Comparison of ENCODE assay signal across 12 cellular contexts in genomic region chr12:14767617-14768016, GRCh38. TPM values are rescaled to one million over a fixed set of nuclear protein-coding genes. Genes with fewer than 3 reads are reported as not detected.
A peak's percentile ranks its signal among the peaks of the same experiment; 100 is the strongest.
DNase-seq lines count a peak whose midpoint lies in the region; ATAC-seq and TF ChIP-seq lines count a peak whose summit lies in the region.
"Had no signal": no experiment of that assay in that cellular context is flagged by ENCODE, and none has a peak within 500 bp of the region (broad histone marks: within the 10 kb centered on the region; RNA-seq: fewer than 3 reads in every experiment).

No MANE protein-coding gene starts in this region.

- no peaks in the 10 kb centered on the region for H3K27me3 ChIP-seq in CD8-positive, alpha-beta T cell (ENCODE audit: insufficient read depth, low read length)
- H3K27me3 ChIP-seq in HUES48 (ENCODE audit: control insufficient read depth, insufficient read depth, low read length) (no peaks in the 10 kb centered on the region), adipocyte (replicated peaks; ENCODE audit: control insufficient read depth, insufficient read depth, low read length) (no peaks in the 10 kb centered on the region)
- H3K27me3 ChIP-seq: suprapubic skin had no signal

- ATAC-seq in CD8-positive, alpha-beta T cell = no peak
- ATAC-seq in natural killer cell (no peak), HG02642 (IDR thresholded peaks at IDR 0.05; ENCODE audit: poor library complexity, unreplicated experiment) (no peak)
- ATAC-seq: Right ventricle myocardium inferior had no signal

- TF ChIP-seq CTCF in CD8-positive, alpha-beta T cell (IDR thresholded peaks at IDR 0.05) = no peak
- TF ChIP-seq CTCF in natural killer cell (IDR thresholded peaks at IDR 0.05) = no peak

- H3K4me1 Mint-ChIP-seq in CD8-positive, alpha-beta T cell (ENCODE audit: low read depth) = peaks cover 48% of the 10 kb centered on the region
- H3K4me1 Mint-ChIP-seq in natural killer cell = peaks cover 58 to 63% of the 10 kb centered on the region in 2 donors

- intact Hi-C loops in CD8-positive, alpha-beta T cell (cut with DNase I, micrococcal nuclease) = loop anchor here in 1 of 2 experiments (5.0 kb wide), 2 partner anchors 45 to 510 kb away; no protein-coding TSS in a partner anchor
- intact Hi-C loops in natural killer cell (cut with micrococcal nuclease) = no loop called here

- H3K36me3 ChIP-seq in CD8-positive, alpha-beta T cell (ENCODE audit: insufficient read depth, low read length) = no peaks in the 10 kb centered on the region
- H3K36me3 ChIP-seq in HUES48 (ENCODE audit: control insufficient read depth, insufficient read depth, low read length) (peaks cover 8% of the 10 kb centered on the region; the same call in 1 of the 2 replicates), adipocyte (ENCODE audit: control insufficient read depth, insufficient read depth, low read length, severe bottlenecking) (peaks cover 6% of the 10 kb centered on the region)
- H3K36me3 ChIP-seq: suprapubic skin had no signal

- CTCF ChIA-PET in CD8-positive, alpha-beta T cell (lab: Charles Lee) = no interaction called here

- POLR2A ChIA-PET in CD8-positive, alpha-beta T cell (lab: Charles Lee) = no interaction called here

- H3K4me1 ChIP-seq in CD8-positive, alpha-beta T cell (ENCODE audit: insufficient read depth, low read length) = peaks cover 20% of the 10 kb centered on the region
- H3K4me1 ChIP-seq in HUES48 (ENCODE audit: control insufficient read depth, insufficient read depth, low read length) (peaks cover 7% of the 10 kb centered on the region), adipocyte (ENCODE audit: control insufficient read depth, insufficient read depth, low read length) (peaks cover 19% of the 10 kb centered on the region)

- H3K4me3 Mint-ChIP-seq in CD8-positive, alpha-beta T cell = peak overlapping the region; percentile 99
- peak overlapping the region; percentile 1 for H3K4me3 Mint-ChIP-seq in natural killer cell

- H3K27me3 Mint-ChIP-seq in CD8-positive, alpha-beta T cell (ENCODE audit: low read depth) = no peaks in the 10 kb centered on the region
- no peaks in the 10 kb centered on the region for H3K27me3 Mint-ChIP-seq in natural killer cell (ENCODE audit: low read depth in 2 of 2)

- peaks cover 20% of the 10 kb centered on the region for H3K9me3 Mint-ChIP-seq in CD8-positive, alpha-beta T cell
- H3K9me3 Mint-ChIP-seq in natural killer cell = no peaks in the 10 kb centered on the region

- no peak for DNase-seq in CD8-positive, alpha-beta T cell
- no peak for DNase-seq in adipocyte (ENCODE audit: low read depth)
- DNase-seq in natural killer cell = no peak
- DNase-seq in A172 (ENCODE audit: low spot score) = no peak
- no peak for DNase-seq in NOMO-1 treated with dmso at 0.1 percent for 144 hours (lab: John Stamatoyannopoulos, UW; ENCODE audit: unreplicated experiment)
- DNase-seq in occipital lobe (lab: John Stamatoyannopoulos, UW) = no peak
- DNase-seq: NCI-H146, NCI-H526 treated with DMSO at 0.1 percent for 48 hours had no signal

- no peak overlapping the region for H3K4me3 ChIP-seq in CD8-positive, alpha-beta T cell (ENCODE audit: low read depth, low read length)
- H3K4me3 ChIP-seq in HUES48 (ENCODE audit: low read depth, low read length) (peak overlapping the region; percentile 84; the same call in 1 of the 2 replicates), adipocyte (ENCODE audit: low read length) (peak overlapping the region; percentile 96)
- H3K4me3 ChIP-seq: suprapubic skin had no signal

- H3K9ac ChIP-seq in HUES48 (ENCODE audit: low read depth, low read length) = no peak overlapping the region
- H3K9ac ChIP-seq in adipocyte (ENCODE audit: low read length) = no peak overlapping the region

- H3K9me3 ChIP-seq in CD8-positive, alpha-beta T cell (ENCODE audit: low read length) = no peaks in the 10 kb centered on the region
- H3K9me3 ChIP-seq in HUES48 (ENCODE audit: control insufficient read depth, insufficient read depth, low read length) (peaks cover 4% of the 10 kb centered on the region; the same call in 1 of the 2 replicates), adipocyte (ENCODE audit: control insufficient read depth, low read length) (no peaks in the 10 kb centered on the region)
- H3K9me3 ChIP-seq: suprapubic skin had no signal

- H3K27ac Mint-ChIP-seq in CD8-positive, alpha-beta T cell = no peak overlapping the region
- peak overlapping the region; percentile 99 for H3K27ac Mint-ChIP-seq in natural killer cell

- H3K36me3 Mint-ChIP-seq in CD8-positive, alpha-beta T cell = peaks cover 67% of the 10 kb centered on the region
- peaks cover 11% of the 10 kb centered on the region for H3K36me3 Mint-ChIP-seq in natural killer cell

- no peak overlapping the region for H3K27ac ChIP-seq in CD8-positive, alpha-beta T cell (ENCODE audit: low read depth, low read length)
- H3K27ac ChIP-seq in HUES48 (ENCODE audit: low read depth, low read length) = no peak overlapping the region
- H3K27ac ChIP-seq: suprapubic skin had no signal

RNA-seq across cellular contexts. Expression of gene WBP11, which starts 35.7 kb away (rescaled TPM):
- total RNA-seq in CD8-positive, alpha-beta T cell = 100 to 1,000 TPM; 171 to 184 TPM
- 100 to 1,000 TPM; 130 to 159 (median 134) TPM for total RNA-seq in natural killer cell
- 7.8 and 10.6 TPM in 2 replicates for total RNA-seq in A172 (2014; rRNA removed; shearing (Covaris generic))
- 16.1 TPM for total RNA-seq in occipital lobe

RNA-seq across cellular contexts. Expression of gene C12orf60, which starts 35.9 kb away (rescaled TPM):
- total RNA-seq in CD8-positive, alpha-beta T cell = under 1 TPM in 1 of 2 experiments, not detected in 1; 0.14 TPM
- total RNA-seq in natural killer cell = under 1 TPM; 0.28 to 0.79 (median 0.33) TPM
- 0.05 and 1.0 TPM in 2 replicates for total RNA-seq in A172 (2014; rRNA removed; shearing (Covaris generic))
- 3.6 TPM for total RNA-seq in occipital lobe

RNA-seq across cellular contexts. Expression of gene SMCO3, which starts 46.4 kb away (rescaled TPM):
- not detected for total RNA-seq in CD8-positive, alpha-beta T cell
- total RNA-seq in natural killer cell (not detected), occipital lobe (not detected)
- total RNA-seq in A172 (2014; rRNA removed; shearing (Covaris generic)) = not detected in 2 replicates
- total RNA-seq: suprapubic skin had no signal
